ENCODE assay signal across 19 cellular contexts in genomic region chr3:143783856-143784370, GRCh38.
DNase-seq lines count a peak whose midpoint lies in the region; ATAC-seq, FAIRE-seq and TF ChIP-seq lines count a peak whose summit lies in the region.
"Had no signal": no experiment of that assay in that cellular context is flagged by ENCODE, and none has a peak within 500 bp of the region (broad histone marks: within the 10 kb centered on the region; RNA-seq: fewer than 3 reads in every experiment).

No MANE protein-coding gene starts in this region.

- intact Hi-C loops in Right ventricle myocardium superior (cut with DNase I), result no loop called here

- no peaks in the 10 kb centered on the region for H3K23me2 ChIP-seq in H9 (ENCODE audit: insufficient read length, low read depth, low read length, poor library complexity, severe bottlenecking)

- H4K20me1 ChIP-seq in H9 (ENCODE audit: control insufficient read depth, insufficient read depth, insufficient read length) (no peaks in the 10 kb centered on the region), astrocyte (ENCODE audit: insufficient read depth, low read length) (no peaks in the 10 kb centered on the region)

- TF ChIP-seq CTCF in H9 (conservative IDR thresholded peaks at IDR 0.05) (no peak), astrocyte (IDR thresholded peaks at IDR 0.05; ENCODE audit: insufficient read depth, low read depth, low read length) (no peak), fibroblast of villous mesenchyme (IDR thresholded peaks at IDR 0.05; ENCODE audit: insufficient read depth, low read depth, low read length) (no peak)

- in situ Hi-C loops in KBM-7 (cut with MboI; ENCODE audit: low pct_unique_long_range_greater_than_20kb, low sequenced_read_pairs), result no loop called here

- H3K9ac ChIP-seq in H9 (ENCODE audit: extremely low read depth, insufficient read length, low read length), result no peak overlapping the region
- no peak overlapping the region for H3K9ac ChIP-seq in astrocyte (ENCODE audit: low read length)

- H3K9me3 ChIP-seq in H9 (ENCODE audit: control insufficient read depth, low read depth, low read length) (no peaks in the 10 kb centered on the region), astrocyte (ENCODE audit: insufficient read depth, low read depth, low read length) (no peaks in the 10 kb centered on the region)
- H3K9me3 ChIP-seq: SJCRH30 had no signal

- H3K56ac ChIP-seq in H9 (ENCODE audit: insufficient read length, low read depth, low read length), result no peak overlapping the region

- H2AK5ac ChIP-seq in H9 (ENCODE audit: insufficient read length, low read length), result no peak overlapping the region

- H3K4me2 ChIP-seq in H9 (ENCODE audit: insufficient read depth, insufficient read length, low read length), result no peak overlapping the region
- H3K4me2 ChIP-seq in astrocyte (ENCODE audit: low read length), result no peak overlapping the region
- H3K4me2 ChIP-seq: GM23338 had no signal

- H3K79me1 ChIP-seq in H9 (ENCODE audit: insufficient read depth, low read depth, low read length, poor library complexity, severe bottlenecking), result no peaks in the 10 kb centered on the region

- H3K27me3 Mint-ChIP-seq in H9 (ENCODE audit: low read depth) (no peaks in the 10 kb centered on the region), astrocyte (ENCODE audit: low read depth, unreplicated experiment) (no peaks in the 10 kb centered on the region)
- H3K27me3 Mint-ChIP-seq: B cell; CD4-positive, alpha-beta T cell had no signal

- H4K8ac ChIP-seq in H9 (replicated peaks; ENCODE audit: insufficient read length, low read depth, low read length), result no peak overlapping the region

- no peak overlapping the region for H4K5ac ChIP-seq in H9 (ENCODE audit: insufficient read length, low read depth, low read length)

- H3K18ac ChIP-seq in H9 (ENCODE audit: insufficient read length, low read depth, low read length), result no peak overlapping the region

- peaks cover 0 to 11% (median 0%) of the 10 kb centered on the region in 3 experiments; a peak in 3 of 7 replicates for H3K36me3 Mint-ChIP-seq in H9 (ENCODE audit: insufficient read depth in 1 of 3, low read depth in 3 of 3)
- H3K36me3 Mint-ChIP-seq in astrocyte (ENCODE audit: low read depth, unreplicated experiment), result no peaks in the 10 kb centered on the region

- no peaks in the 10 kb centered on the region; a peak in 2 of 5 replicates for H3K9me3 Mint-ChIP-seq in H9
- H3K9me3 Mint-ChIP-seq in astrocyte (ENCODE audit: unreplicated experiment), result no peaks in the 10 kb centered on the region
- H3K9me3 Mint-ChIP-seq: CD4-positive, alpha-beta T cell; GM23338 had no signal

- H3K4me3 Mint-ChIP-seq in H9 (no peak overlapping the region; a peak in 1 of 5 replicates), astrocyte (ENCODE audit: unreplicated experiment) (no peak overlapping the region)
- H3K4me3 Mint-ChIP-seq: B cell; CD4-positive, alpha-beta T cell; GM23338 had no signal

- H2BK15ac ChIP-seq in H9 (ENCODE audit: low read depth, low read length), result no peak overlapping the region

- H3K27me3 ChIP-seq in H9 (ENCODE audit: insufficient read depth, low read length) (no peaks in the 10 kb centered on the region), astrocyte (ENCODE audit: insufficient read depth, low read length) (no peaks in the 10 kb centered on the region)
- H3K27me3 ChIP-seq: SJCRH30 had no signal

- H3K27ac Mint-ChIP-seq in H9, result no peak overlapping the region; a peak in 1 of 7 replicates
- peak overlapping the region; percentile 21 for H3K27ac Mint-ChIP-seq in astrocyte (ENCODE audit: unreplicated experiment)
- H3K27ac Mint-ChIP-seq: B cell; CD4-positive, alpha-beta T cell had no signal

- H4K91ac ChIP-seq in H9 (ENCODE audit: insufficient read length, low read depth, low read length), result no peak overlapping the region

- H3K79me2 ChIP-seq in H9 (ENCODE audit: insufficient read depth, low read length) (no peaks in the 10 kb centered on the region), astrocyte (ENCODE audit: insufficient read depth, low read length) (no peaks in the 10 kb centered on the region)

- no peak overlapping the region for H2BK120ac ChIP-seq in H9 (ENCODE audit: low read depth, low read length, poor library complexity, severe bottlenecking)

- no peak overlapping the region for H2BK12ac ChIP-seq in H9 (ENCODE audit: insufficient read length, low read depth, low read length)

- H3K4ac ChIP-seq in H9 (ENCODE audit: low read depth, low read length), result no peak overlapping the region

- no peak overlapping the region for H2BK5ac ChIP-seq in H9 (ENCODE audit: insufficient read length, low read length)

- H3K23ac ChIP-seq in H9 (ENCODE audit: insufficient read length, low read depth, low read length), result no peak overlapping the region

- H2AFZ ChIP-seq in H9 (ENCODE audit: low read length) (peak overlapping the region; percentile 40), astrocyte (ENCODE audit: low read depth, low read length) (no peak overlapping the region)
- H2AFZ ChIP-seq: GM23338 had no signal

- H3K4me3 ChIP-seq in astrocyte (ENCODE audit: insufficient read depth, low read depth, low read length), result no peak overlapping the region
- no peak overlapping the region for H3K4me3 ChIP-seq in fibroblast of villous mesenchyme (ENCODE audit: low read depth, low read length)
- H3K4me3 ChIP-seq: GM12878, GM23338, SJCRH30 had no signal

- no peaks in the 10 kb centered on the region for H3K36me3 ChIP-seq in astrocyte (ENCODE audit: insufficient read depth, low read length)
- H3K36me3 ChIP-seq: SJCRH30 had no signal

- no peak overlapping the region for H2BK20ac ChIP-seq in H9 (ENCODE audit: low read depth, low read length, poor library complexity, severe bottlenecking)

- no peak for FAIRE-seq in astrocyte (lab: Jason Lieb, UNC)
- FAIRE-seq: GM12878 had no signal

- H3K4me1 ChIP-seq in H9 (ENCODE audit: insufficient read depth, low read length) (peaks cover 2% of the 10 kb centered on the region; the same call in 1 of the 2 replicates), astrocyte (ENCODE audit: insufficient read depth, low read length) (no peaks in the 10 kb centered on the region)
- H3K4me1 ChIP-seq: SJCRH30 had no signal

- DNase-seq in H9 (no peak), astrocyte (ENCODE audit: low read depth) (no peak), fibroblast of villous mesenchyme (ENCODE audit: low read depth) (peak; percentile 58), smooth muscle cell of the brain vasculature (ENCODE audit: low read depth, low spot score) (peak; percentile 46), KBM-7 (no peak), Right ventricle myocardium superior (no peak), inferior parietal cortex (ENCODE audit: extremely low spot score) (no peak)
- DNase-seq: CD4-positive, alpha-beta T cell; DMS153; EL; KG1; NCI-H1417 treated with DMSO at 0.1 percent for 48 hours; NCI-H1930; NCI-H345; NCI-H524 treated with DMSO at 0.1 percent for 48 hours; SJCRH30 had no signal

- ATAC-seq in Right ventricle myocardium superior (ENCODE audit: poor library complexity), result no peak
- ATAC-seq: GM12878, GM23338 had no signal

- H3K4me1 Mint-ChIP-seq in H9 (peaks cover 34 to 38% of the 10 kb centered on the region in 2 experiments), astrocyte (ENCODE audit: low read depth, unreplicated experiment) (peaks cover 9% of the 10 kb centered on the region)

- WGBS in H9 (ENCODE audit: extremely low coverage, insufficient read length, low lambda C conversion rate), result no CpG with 5 or more reads among the region's 4 CpGs

- H3K27ac ChIP-seq in H9 (ENCODE audit: insufficient read length, low read depth, low read length), result no peak overlapping the region
- H3K27ac ChIP-seq in astrocyte (ENCODE audit: low read depth, low read length), result no peak overlapping the region
- H3K27ac ChIP-seq: SJCRH30 had no signal

- no peak overlapping the region for H3K14ac ChIP-seq in H9 (ENCODE audit: insufficient read depth, low read length)

- no peak overlapping the region for H3T11ph ChIP-seq in H9 (ENCODE audit: low read length)

Comparison
In these comparisons a context has a peak if more than half of its experiments do, and no peak if none do; other contexts are left out.
1. DNase-seq: peak in fibroblast of villous mesenchyme (single experiment) and smooth muscle cell of the brain vasculature (single experiment); none in H9 (single experiment), astrocyte (single experiment), KBM-7 (single experiment), Right ventricle myocardium superior (single experiment) and inferior parietal cortex (single experiment).